ENCODE assay signal across 1 cellular context in genomic region chr4:5710065-5710961, GRCh38.
TF ChIP-seq lines count a peak whose summit lies in the region.

No MANE protein-coding gene starts in this region.

TF ChIP-seq in SK-N-SH, 30 proteins besides CTCF, POLR2A, EP300 and RAD21 (continued from another document):
- no peak for TF ChIP-seq JUND (IDR thresholded peaks at IDR 0.05)
- no peak for TF ChIP-seq YY1 (IDR thresholded peaks at IDR 0.05; ENCODE audit: low read depth)
- TF ChIP-seq PBX3 (IDR thresholded peaks at IDR 0.05), result no peak
